In the genomic region with DNA sequence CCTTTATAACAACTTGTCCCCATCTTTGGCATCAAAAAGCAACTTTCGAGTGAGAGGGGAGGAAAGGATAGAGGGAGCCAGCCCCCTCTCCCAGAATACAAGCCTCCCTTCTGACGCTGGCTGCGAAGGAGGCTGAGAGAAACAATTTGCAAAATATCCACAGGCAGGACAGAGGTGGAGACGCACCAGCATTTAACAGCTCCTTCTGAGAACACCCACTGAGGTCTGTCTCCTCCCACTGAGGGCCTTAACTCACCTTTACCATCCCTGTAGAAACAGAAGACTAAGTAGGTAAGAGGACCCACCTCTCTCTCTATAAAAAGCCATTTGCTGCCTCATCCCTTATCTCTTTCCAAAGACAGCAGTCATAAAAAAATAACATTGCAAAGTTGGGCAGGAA, we compare ENCODE assay signal across 16 cellular contexts. TPM values are rescaled to one million over a fixed set of nuclear protein-coding genes. Genes with fewer than 3 reads are reported as not detected.
DNase-seq lines count a peak whose midpoint lies in the region; ATAC-seq, FAIRE-seq and TF ChIP-seq lines count a peak whose summit lies in the region.
"Had no signal": no experiment of that assay in that cellular context is flagged by ENCODE, and none has a peak within 500 bp of the region (broad histone marks: within the 10 kb centered on the region; RNA-seq: fewer than 3 reads in every experiment).

No MANE protein-coding gene starts in this region.

- H2BK15ac ChIP-seq in H1 (ENCODE audit: low read length), result no peak overlapping the region

- no peaks in the 10 kb centered on the region; the same call in 1 of the 2 replicates for H3K23me2 ChIP-seq in H1 (ENCODE audit: low read depth, low read length)

- H3K14ac ChIP-seq in H1 (ENCODE audit: insufficient read length), result no peak overlapping the region

- TF ChIP-seq EP300 in H1 (IDR thresholded peaks at IDR 0.05; ENCODE audit: borderline replicate concordance in 1 of 2, low read depth in 2 of 2, low read length in 2 of 2), result no peak

- H4K8ac ChIP-seq in H1 (ENCODE audit: extremely low read depth, insufficient read depth, low read length), result no peak overlapping the region

- no peak overlapping the region for H3K4me3 Mint-ChIP-seq in activated CD8-positive, alpha-beta T cell treated with anti-CD3 and anti-CD28 coated beads, Interleukin-2, amount 10 ng/mL, durations not matched to agents 7 days and 5 days
- H3K4me3 Mint-ChIP-seq: B cell; CD8-positive, alpha-beta T cell; HFFc6 had no signal

- no peak overlapping the region for H3K4ac ChIP-seq in H1 (replicated peaks; ENCODE audit: insufficient read length, low read depth, low read length)

- H3K23ac ChIP-seq in H1 (ENCODE audit: insufficient read length), result no peak overlapping the region

- TF ChIP-seq POLR2A in H1 (IDR thresholded peaks at IDR 0.05; ENCODE audit: control extremely low read depth in 1 of 2, low read depth in 2 of 2, low read length in 2 of 2) (no peak), thyroid gland (IDR thresholded peaks at IDR 0.05) (no peak)

- H3K27me3 Mint-ChIP-seq in activated CD8-positive, alpha-beta T cell treated with anti-CD3 and anti-CD28 coated beads, Interleukin-2, amount 10 ng/mL, durations not matched to agents 7 days and 5 days (ENCODE audit: low read depth), result peaks cover 37% of the 10 kb centered on the region

- POLR2A ChIA-PET in H1 (lab: Charles Lee; ENCODE audit: partially characterized antibody), result no interaction called here
- POLR2A ChIA-PET in activated CD8-positive, alpha-beta T cell treated with anti-CD3 and anti-CD28 coated beads, Interleukin-2, amount 10 ng/mL, durations not matched to agents 7 days and 5 days (lab: Charles Lee), result no interaction called here

- FAIRE-seq in H1 (lab: Jason Lieb, UNC), result no peak
- FAIRE-seq: GM12878 had no signal

- H2BK120ac ChIP-seq in H1 (replicated peaks; ENCODE audit: low read depth, low read length), result no peak overlapping the region

- TF ChIP-seq CTCF in H1 (IDR thresholded peaks at IDR 0.05; ENCODE audit: control extremely low read depth in 1 of 3, insufficient read depth in 1 of 3, low read depth in 1 of 3, low read length in 3 of 3) (no peak), thyroid gland (IDR thresholded peaks at IDR 0.05) (no peak)

- no peak overlapping the region for H3K56ac ChIP-seq in H1 (replicated peaks; ENCODE audit: insufficient read length, low read depth, low read length)

- H3K18ac ChIP-seq in H1 (ENCODE audit: extremely low read depth, low read length), result no peak overlapping the region

- no peak overlapping the region for H4K5ac ChIP-seq in H1 (ENCODE audit: insufficient read length, low read depth, low read length)

- no peaks in the 10 kb centered on the region for H3K79me1 ChIP-seq in H1 (ENCODE audit: low read depth, low read length)

- H3K27ac Mint-ChIP-seq in activated CD8-positive, alpha-beta T cell treated with anti-CD3 and anti-CD28 coated beads, Interleukin-2, amount 10 ng/mL, durations not matched to agents 7 days and 5 days, result no peak overlapping the region
- H3K27ac Mint-ChIP-seq: B cell; CD8-positive, alpha-beta T cell; HFFc6 had no signal

- peaks cover 16% of the 10 kb centered on the region for H3K27me3 ChIP-seq in H7 (ENCODE audit: control insufficient read depth, insufficient read depth, low read length)
- peaks cover 1 to 12% (median 10%) of the 10 kb centered on the region in 4 experiments; a peak in 6 of 7 replicates for H3K27me3 ChIP-seq in H1 (replicated peaks in 1 of 4; ENCODE audit: control insufficient read depth in 3 of 4, extremely low read depth in 1 of 4, insufficient read depth in 3 of 4, low read length in 3 of 4)
- H3K27me3 ChIP-seq in thyroid gland, result no peaks in the 10 kb centered on the region

- H3K9ac ChIP-seq in H1 (replicated peaks in 1 of 4; ENCODE audit: extremely low read depth in 1 of 4, low read depth in 3 of 4, low read length in 3 of 4), result no peak overlapping the region
- H3K9ac ChIP-seq: BLaER1 treated with 17β-estradiol and CSF1 and Interleukin-3, amounts not matched to agents 10 nM and 100 nM had no signal

- no peaks in the 10 kb centered on the region for H4K20me1 ChIP-seq in H1 (replicated peaks in 1 of 2; ENCODE audit: control insufficient read depth in 1 of 2, insufficient read depth in 2 of 2, low read length in 2 of 2)
- H4K20me1 ChIP-seq: BLaER1 treated with 17β-estradiol and CSF1 and Interleukin-3, amounts not matched to agents 10 nM and 100 nM had no signal

- H2AFZ ChIP-seq in H1 (ENCODE audit: low read length), result peak overlapping the region; percentile 26; the same call in 1 of the 2 replicates

- WGBS in H1 (ENCODE audit: extremely low coverage in 1 of 2, insufficient coverage in 1 of 2, insufficient read length in 1 of 2, insufficient replicate concordance in 2 of 2, low coverage in 1 of 2, low lambda C conversion rate in 2 of 2, missing lambda C conversion rate in 1 of 2), 2 experiments, result 20% methylated on average over 4 of the region's 4 CpGs; no CpG with 5 or more reads in 1 of the 2 experiments
- 75 to 81% methylated on average over 4 of the region's 4 CpGs for WGBS in thyroid gland, 2 donors

- H3K4me1 ChIP-seq in H1 (replicated peaks in 1 of 4; ENCODE audit: control insufficient read depth in 3 of 4, insufficient read depth in 4 of 4, low read length in 3 of 4) (peaks cover 0 to 3% (median 0%) of the 10 kb centered on the region in 4 experiments; a peak in 1 of 7 replicates), thyroid gland (no peaks in the 10 kb centered on the region)

- peaks cover 2% of the 10 kb centered on the region for H3K4me1 Mint-ChIP-seq in activated CD8-positive, alpha-beta T cell treated with anti-CD3 and anti-CD28 coated beads, Interleukin-2, amount 10 ng/mL, durations not matched to agents 7 days and 5 days (ENCODE audit: low read depth)

- no peaks in the 10 kb centered on the region for H3K79me2 ChIP-seq in H1 (ENCODE audit: control insufficient read depth in 1 of 2, insufficient read depth in 2 of 2, low read length in 2 of 2)

- H3K4me2 ChIP-seq in H1 (ENCODE audit: insufficient read depth in 1 of 2, low read depth in 2 of 2, low read length in 2 of 2), result no peak overlapping the region
- H3K4me2 ChIP-seq: BLaER1 treated with 17β-estradiol and CSF1 and Interleukin-3, amounts not matched to agents 10 nM and 100 nM had no signal

- no peak for TF ChIP-seq RAD21 in H1 (IDR thresholded peaks at IDR 0.05 in 1 of 2, conservative IDR thresholded peaks at IDR 0.05 in 1 of 2; ENCODE audit: low read depth in 2 of 2, low read length in 2 of 2)

- CTCF ChIA-PET in H1 (lab: Charles Lee; ENCODE audit: partially characterized antibody), result interaction anchor here (0.6 to 16.0 kb wide), 3 partner anchors 14 to 1306 kb away, joined by 4 to 240 read pairs (median 9); no protein-coding TSS in a partner anchor
- CTCF ChIA-PET in activated CD8-positive, alpha-beta T cell treated with anti-CD3 and anti-CD28 coated beads, Interleukin-2, amount 10 ng/mL, durations not matched to agents 7 days and 5 days (lab: Charles Lee), result interaction anchor here (7.2 kb wide), 1 partner anchor 19 kb away, joined by 93 read pairs; no protein-coding TSS in a partner anchor

- no peak for ATAC-seq in activated CD8-positive, alpha-beta T cell treated with anti-CD3 and anti-CD28 coated beads, Interleukin-2, amount 10 ng/mL, durations not matched to agents 7 days and 5 days
- ATAC-seq in HG02623 (IDR thresholded peaks at IDR 0.05; ENCODE audit: unreplicated experiment), result no peak
- ATAC-seq: CD8-positive, alpha-beta T cell; GM12878; HCT116 had no signal

- H3K9me3 Mint-ChIP-seq in activated CD8-positive, alpha-beta T cell treated with anti-CD3 and anti-CD28 coated beads, Interleukin-2, amount 10 ng/mL, durations not matched to agents 7 days and 5 days (ENCODE audit: insufficient read depth), result no peaks in the 10 kb centered on the region
- H3K9me3 Mint-ChIP-seq: CD8-positive, alpha-beta T cell; HFFc6 had no signal

- H3K4me3 ChIP-seq in H7 (ENCODE audit: insufficient read depth, low read depth, low read length) (no peak overlapping the region), H1 (ENCODE audit: extremely low read depth in 1 of 4, insufficient read depth in 2 of 4, low read depth in 3 of 4, low read length in 4 of 4) (no peak overlapping the region), thyroid gland (replicated peaks in 1 of 3) (no peak overlapping the region)
- H3K4me3 ChIP-seq: BLaER1 treated with 17β-estradiol and CSF1 and Interleukin-3, amounts not matched to agents 10 nM and 100 nM; GM12878 had no signal

- no peak overlapping the region for H4K91ac ChIP-seq in H1 (replicated peaks; ENCODE audit: insufficient read length, low read length)

- H2BK5ac ChIP-seq in H1 (ENCODE audit: low read depth, low read length), result no peak overlapping the region

- no peak overlapping the region for H2AK5ac ChIP-seq in H1 (ENCODE audit: low read depth, low read length)

- no peaks in the 10 kb centered on the region for H3K9me3 ChIP-seq in H1 (ENCODE audit: insufficient read depth in 2 of 2, low read depth in 1 of 2, low read length in 1 of 2)
- no peaks in the 10 kb centered on the region for H3K9me3 ChIP-seq in thyroid gland
- H3K9me3 ChIP-seq: BLaER1 treated with 17β-estradiol and CSF1 and Interleukin-3, amounts not matched to agents 10 nM and 100 nM had no signal

- no peaks in the 10 kb centered on the region for H3K36me3 Mint-ChIP-seq in activated CD8-positive, alpha-beta T cell treated with anti-CD3 and anti-CD28 coated beads, Interleukin-2, amount 10 ng/mL, durations not matched to agents 7 days and 5 days (ENCODE audit: low read depth)
- H3K36me3 Mint-ChIP-seq: CD8-positive, alpha-beta T cell had no signal

- DNase-seq in H7 (peak; percentile 27), H1 (ENCODE audit: low read depth in 1 of 2, low spot score in 2 of 2) (no peak), islet precursor cell (peak; percentile 48), thyroid gland (no peak)
- no peak for DNase-seq in activated CD8-positive, alpha-beta T cell treated with anti-CD3 and anti-CD28 coated beads, Interleukin-2, amount 10 ng/mL, durations not matched to agents 7 days and 5 days
- DNase-seq: Calu3; CD8-positive, alpha-beta T cell; DMS79 treated with DMSO at 0.1 percent for 48 hours; HFFc6 had no signal

- intact Hi-C loops in thyroid gland (cut with DNase I), result no loop called here

- no peak overlapping the region for H2BK12ac ChIP-seq in H1 (ENCODE audit: low read depth, low read length)

- H2BK20ac ChIP-seq in H1 (ENCODE audit: low read length), result no peak overlapping the region

- no peaks in the 10 kb centered on the region for H3K36me3 ChIP-seq in H7 (replicated peaks; ENCODE audit: control insufficient read depth, insufficient read depth, low read length)
- no peaks in the 10 kb centered on the region for H3K36me3 ChIP-seq in H1 (ENCODE audit: control insufficient read depth in 2 of 4, insufficient read depth in 4 of 4, low read length in 3 of 4)
- no peaks in the 10 kb centered on the region for H3K36me3 ChIP-seq in thyroid gland
- H3K36me3 ChIP-seq: BLaER1 treated with 17β-estradiol and CSF1 and Interleukin-3, amounts not matched to agents 10 nM and 100 nM had no signal

- H3K27ac ChIP-seq in H1 (ENCODE audit: low read depth, low read length) (no peak overlapping the region), thyroid gland (no peak overlapping the region)
- H3K27ac ChIP-seq: BLaER1 treated with 17β-estradiol and CSF1 and Interleukin-3, amounts not matched to agents 10 nM and 100 nM; HL-60 had no signal

RNA-seq across cellular contexts. Expression of a gene that starts 24.4 kb away (rescaled TPM):
- total RNA-seq in H7 (2014; rRNA removed; shearing (Covaris generic)), result 30.5 and 34.9 TPM in 2 replicates
- 59.3 and 61.3 TPM in 2 replicates for total RNA-seq in H1 (2021; fragmentation: NEBNext Ultra II Directional; extraction: Animal tissue kit (Norgen Biotek cat#: 25700))
- polyA plus RNA-seq in H1 (2011; rRNA removed), result 11.9 and 12.2 TPM in 2 replicates
- polyA plus RNA-seq in H1 (2011; cell fraction: cytosol; rRNA removed), result 12.9 TPM
- polyA plus RNA-seq in H1 (2011; cell fraction: nucleus; rRNA removed), result 22.4 TPM
- polyA plus RNA-seq in H1 (2012, experiment 1 of 2), result 23.1 to 35.1 TPM (median 27.2 TPM) in 4 replicates
- polyA plus RNA-seq in H1 (2012, experiment 2 of 2), result 25.7 TPM
- polyA plus RNA-seq in H1 (2013, experiment 1 of 2), result 28.0 TPM
- 29.7 TPM for polyA plus RNA-seq in H1 (2013, experiment 2 of 2)
- 38.6 and 49.0 TPM in 2 replicates for polyA minus RNA-seq in H1 (2011; rRNA and poly(A)+ RNA removed)
- 30.3 TPM for polyA minus RNA-seq in H1 (2011; cell fraction: cytosol; rRNA and poly(A)+ RNA removed)
- 83.2 TPM for polyA minus RNA-seq in H1 (2011; cell fraction: nucleus; rRNA and poly(A)+ RNA removed)
- under 1 TPM in 1 of 2 experiments, not detected in 1; 0.03 TPM for total RNA-seq in activated CD8-positive, alpha-beta T cell treated with anti-CD3 and anti-CD28 coated beads, Interleukin-2, amount 10 ng/mL, durations not matched to agents 7 days and 5 days
- 10 to 100 TPM in 1 of 4 donors, 1 to 10 TPM in 3; 4.6 to 12.8 (median 9.0) TPM for total RNA-seq in thyroid gland
- total RNA-seq: A172 had no signal

Comparison
In these comparisons a context has a peak if more than half of its experiments do, and no peak if none do; other contexts are left out.
1. DNase-seq: peak in H7 (single experiment) and islet precursor cell (single experiment); none in H1 (0 of 2), activated CD8-positive, alpha-beta T cell treated with anti-CD3 and anti-CD28 coated beads, Interleukin-2, amount 10 ng/mL, durations not matched to agents 7 days and 5 days (single experiment) and thyroid gland (0 of 2).
2. RNA of a gene that starts 24.4 kb away (total RNA-seq): 59.3 to 61.3 TPM in H1, 30.5 to 34.9 TPM in H7 and 4.6 to 12.8 TPM in thyroid gland; 0.03 TPM in activated CD8-positive, alpha-beta T cell treated with anti-CD3 and anti-CD28 coated beads, Interleukin-2, amount 10 ng/mL, durations not matched to agents 7 days and 5 days; every median in the first group is over 4 times any median in the second.